23 cellular contexts compared by ENCODE assay signal in the genomic region with DNA sequence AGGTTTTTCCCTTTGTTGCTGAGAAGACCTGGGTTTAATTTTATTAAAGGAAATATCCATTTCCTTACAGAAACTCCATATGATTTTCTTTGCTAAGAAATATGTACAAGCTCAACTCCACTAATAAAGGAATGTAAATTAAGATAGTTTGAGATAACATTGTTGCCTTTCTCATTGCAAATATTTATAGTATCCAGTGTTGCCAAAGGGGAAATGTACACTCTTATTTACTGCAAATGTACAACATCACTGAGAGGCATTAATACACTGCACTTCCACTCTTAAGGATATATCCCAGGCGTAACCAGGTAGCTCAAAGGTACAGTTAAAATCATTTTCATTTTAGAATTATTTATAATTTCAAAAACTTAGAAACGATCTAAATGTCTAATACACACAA.
"Had no signal": no experiment of that assay in that cellular context is flagged by ENCODE, and none has a peak within 500 bp of the region (broad histone marks: within the 10 kb centered on the region; RNA-seq: fewer than 3 reads in every experiment).

No MANE protein-coding gene starts in this region.

- H3K9me3 ChIP-seq: esophagus squamous epithelium, gastrocnemius medialis, heart right ventricle, left lung, lower lobe of right lung, mucosa of descending colon had no signal

- H3K27me3 ChIP-seq: dorsolateral prefrontal cortex, esophagus squamous epithelium, gastrocnemius medialis, left lung had no signal

- H3K4me3 ChIP-seq: coronary artery, dorsolateral prefrontal cortex, esophagus squamous epithelium, gastrocnemius medialis, heart right ventricle, left lung, lower lobe of right lung, mucosa of descending colon had no signal

- DNase-seq: dermis blood vessel endothelial cell; dorsolateral prefrontal cortex; effector CD4-positive, alpha-beta T cell; effector memory CD8-positive, alpha-beta T cell; erythroblast; esophagus squamous epithelium; foreskin fibroblast; foreskin melanocyte; gastrocnemius medialis; glutamatergic neuron; head of caudate nucleus; heart right ventricle; hippocampal formation; left cardiac atrium; left lung; left ventricle myocardium superior; lower lobe of right lung; mesenchymal stem cell; mucosa of descending colon; naive B cell; naive thymus-derived CD8-positive, alpha-beta T cell had no signal

- H3K4me1 ChIP-seq: esophagus squamous epithelium, gastrocnemius medialis, heart right ventricle, left lung, lower lobe of right lung had no signal

- H3K36me3 ChIP-seq: esophagus squamous epithelium, gastrocnemius medialis, heart right ventricle, left lung, lower lobe of right lung had no signal

- H3K27ac ChIP-seq: coronary artery, dorsolateral prefrontal cortex, epithelial cell of prostate, esophagus squamous epithelium, gastrocnemius medialis, heart right ventricle, left lung, lower lobe of right lung had no signal
